1 cellular context compared by ENCODE assay signal in genomic region chr13:44259045-44260042, GRCh38.
TF ChIP-seq lines count a peak whose summit lies in the region.

No MANE protein-coding gene starts in this region.

TF ChIP-seq in GM12878, 131 proteins besides CTCF, POLR2A, EP300 and RAD21 (continued from another document and continues in another):
- TF ChIP-seq, protein P1, sequence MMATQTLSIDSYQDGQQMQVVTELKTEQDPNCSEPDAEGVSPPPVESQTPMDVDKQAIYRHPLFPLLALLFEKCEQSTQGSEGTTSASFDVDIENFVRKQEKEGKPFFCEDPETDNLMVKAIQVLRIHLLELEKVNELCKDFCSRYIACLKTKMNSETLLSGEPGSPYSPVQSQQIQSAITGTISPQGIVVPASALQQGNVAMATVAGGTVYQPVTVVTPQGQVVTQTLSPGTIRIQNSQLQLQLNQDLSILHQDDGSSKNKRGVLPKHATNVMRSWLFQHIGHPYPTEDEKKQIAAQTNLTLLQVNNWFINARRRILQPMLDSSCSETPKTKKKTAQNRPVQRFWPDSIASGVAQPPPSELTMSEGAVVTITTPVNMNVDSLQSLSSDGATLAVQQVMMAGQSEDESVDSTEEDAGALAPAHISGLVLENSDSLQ (IDR thresholded peaks at IDR 0.05), result peak; percentile 34; the same call in 1 of the 2 replicates
- no peak; the same call in 1 of the 2 replicates for TF ChIP-seq FOXM1 (IDR thresholded peaks at IDR 0.05; ENCODE audit: low read depth, low read length)
- TF ChIP-seq TAF1 (IDR thresholded peaks at IDR 0.05; ENCODE audit: borderline replicate concordance, low read depth, low read length), result no peak
- TF ChIP-seq, protein P2, sequence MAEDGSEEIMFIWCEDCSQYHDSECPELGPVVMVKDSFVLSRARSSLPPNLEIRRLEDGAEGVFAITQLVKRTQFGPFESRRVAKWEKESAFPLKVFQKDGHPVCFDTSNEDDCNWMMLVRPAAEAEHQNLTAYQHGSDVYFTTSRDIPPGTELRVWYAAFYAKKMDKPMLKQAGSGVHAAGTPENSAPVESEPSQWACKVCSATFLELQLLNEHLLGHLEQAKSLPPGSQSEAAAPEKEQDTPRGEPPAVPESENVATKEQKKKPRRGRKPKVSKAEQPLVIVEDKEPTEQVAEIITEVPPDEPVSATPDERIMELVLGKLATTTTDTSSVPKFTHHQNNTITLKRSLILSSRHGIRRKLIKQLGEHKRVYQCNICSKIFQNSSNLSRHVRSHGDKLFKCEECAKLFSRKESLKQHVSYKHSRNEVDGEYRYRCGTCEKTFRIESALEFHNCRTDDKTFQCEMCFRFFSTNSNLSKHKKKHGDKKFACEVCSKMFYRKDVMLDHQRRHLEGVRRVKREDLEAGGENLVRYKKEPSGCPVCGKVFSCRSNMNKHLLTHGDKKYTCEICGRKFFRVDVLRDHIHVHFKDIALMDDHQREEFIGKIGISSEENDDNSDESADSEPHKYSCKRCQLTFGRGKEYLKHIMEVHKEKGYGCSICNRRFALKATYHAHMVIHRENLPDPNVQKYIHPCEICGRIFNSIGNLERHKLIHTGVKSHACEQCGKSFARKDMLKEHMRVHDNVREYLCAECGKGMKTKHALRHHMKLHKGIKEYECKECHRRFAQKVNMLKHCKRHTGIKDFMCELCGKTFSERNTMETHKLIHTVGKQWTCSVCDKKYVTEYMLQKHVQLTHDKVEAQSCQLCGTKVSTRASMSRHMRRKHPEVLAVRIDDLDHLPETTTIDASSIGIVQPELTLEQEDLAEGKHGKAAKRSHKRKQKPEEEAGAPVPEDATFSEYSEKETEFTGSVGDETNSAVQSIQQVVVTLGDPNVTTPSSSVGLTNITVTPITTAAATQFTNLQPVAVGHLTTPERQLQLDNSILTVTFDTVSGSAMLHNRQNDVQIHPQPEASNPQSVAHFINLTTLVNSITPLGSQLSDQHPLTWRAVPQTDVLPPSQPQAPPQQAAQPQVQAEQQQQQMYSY (CRISPR knock-in tag; IDR thresholded peaks at IDR 0.05), result no peak
- TF ChIP-seq BMI1 (IDR thresholded peaks at IDR 0.05; ENCODE audit: borderline replicate concordance), result no peak
- TF ChIP-seq NRF1 (conservative IDR thresholded peaks at IDR 0.05; ENCODE audit: low read depth, low read length), result no peak
- TF ChIP-seq YY1 (IDR thresholded peaks at IDR 0.05; ENCODE audit: low read depth, low read length), result peak; percentile 53; the same call in 1 of the 2 replicates
- no peak for TF ChIP-seq CHD2 (IDR thresholded peaks at IDR 0.05; ENCODE audit: borderline replicate concordance, low read depth, low read length)
- no peak for TF ChIP-seq HSF1 (IDR thresholded peaks at IDR 0.05; ENCODE audit: low read depth, low read length)
- TF ChIP-seq MLLT1 (IDR thresholded peaks at IDR 0.05), result no peak
- peak; percentile 69; the same call in 1 of the 2 replicates for TF ChIP-seq TCF12 (IDR thresholded peaks at IDR 0.05; ENCODE audit: low read depth, low read length)
- TF ChIP-seq BACH1 (IDR thresholded peaks at IDR 0.05; ENCODE audit: borderline replicate concordance), result no peak
- no peak for TF ChIP-seq CEBPB (IDR thresholded peaks at IDR 0.05; ENCODE audit: borderline replicate concordance in 1 of 2, low read depth in 2 of 2, low read length in 2 of 2)
- TF ChIP-seq RB1 (IDR thresholded peaks at IDR 0.05; ENCODE audit: borderline replicate concordance), result no peak
- TF ChIP-seq, protein P3, sequence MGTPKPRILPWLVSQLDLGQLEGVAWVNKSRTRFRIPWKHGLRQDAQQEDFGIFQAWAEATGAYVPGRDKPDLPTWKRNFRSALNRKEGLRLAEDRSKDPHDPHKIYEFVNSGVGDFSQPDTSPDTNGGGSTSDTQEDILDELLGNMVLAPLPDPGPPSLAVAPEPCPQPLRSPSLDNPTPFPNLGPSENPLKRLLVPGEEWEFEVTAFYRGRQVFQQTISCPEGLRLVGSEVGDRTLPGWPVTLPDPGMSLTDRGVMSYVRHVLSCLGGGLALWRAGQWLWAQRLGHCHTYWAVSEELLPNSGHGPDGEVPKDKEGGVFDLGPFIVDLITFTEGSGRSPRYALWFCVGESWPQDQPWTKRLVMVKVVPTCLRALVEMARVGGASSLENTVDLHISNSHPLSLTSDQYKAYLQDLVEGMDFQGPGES (IDR thresholded peaks at IDR 0.05), result no peak
- TF ChIP-seq MYC (IDR thresholded peaks at IDR 0.05; ENCODE audit: insufficient read depth, insufficient read length, insufficient replicate concordance, low read length, severe bottlenecking), result no peak
- peak; percentile 43; the same call in 1 of the 2 replicates for TF ChIP-seq DPF2 (IDR thresholded peaks at IDR 0.05)
- peak; percentile 60; the same call in 1 of the 2 replicates for TF ChIP-seq CREM (IDR thresholded peaks at IDR 0.05; ENCODE audit: low read depth)
- no peak for TF ChIP-seq SMAD5 (IDR thresholded peaks at IDR 0.05; ENCODE audit: low read depth)
- TF ChIP-seq NFYA (IDR thresholded peaks at IDR 0.05; ENCODE audit: borderline replicate concordance, low read depth, low read length), result no peak
- no peak for TF ChIP-seq SIN3A (IDR thresholded peaks at IDR 0.05; ENCODE audit: low read depth, low read length)
- no peak for TF ChIP-seq SREBF1 (IDR thresholded peaks at IDR 0.05; ENCODE audit: low read length)
- peak; percentile 78 to 80 for TF ChIP-seq BHLHE40 (IDR thresholded peaks at IDR 0.05; ENCODE audit: borderline replicate concordance in 1 of 2, low read depth in 2 of 2, low read length in 1 of 2)
- peak; percentile 84; the same call in 1 of the 2 replicates for TF ChIP-seq MEF2A (IDR thresholded peaks at IDR 0.05; ENCODE audit: insufficient read depth, low read depth, low read length)
- TF ChIP-seq HDAC6 (IDR thresholded peaks at IDR 0.05; ENCODE audit: unreplicated experiment), result no peak
- no peak for TF ChIP-seq NR2F1 (conservative IDR thresholded peaks at IDR 0.05)
- no peak for TF ChIP-seq REST (IDR thresholded peaks at IDR 0.05; ENCODE audit: low read depth, low read length)
- no peak for TF ChIP-seq ZSCAN29 (IDR thresholded peaks at IDR 0.05)
- TF ChIP-seq BRCA1 (IDR thresholded peaks at IDR 0.05; ENCODE audit: low read depth, low read length), result no peak
- no peak for TF ChIP-seq KLF5 (IDR thresholded peaks at IDR 0.05; ENCODE audit: partially characterized antibody)
- TF ChIP-seq ZNF274 (IDR thresholded peaks at IDR 0.05; ENCODE audit: insufficient read depth, insufficient read length), result no peak
- no peak for TF ChIP-seq STAT3 (IDR thresholded peaks at IDR 0.05; ENCODE audit: low read depth, low read length)
- TF ChIP-seq CUX1 (IDR thresholded peaks at IDR 0.05; ENCODE audit: insufficient replicate concordance, low read depth, low read length), result no peak
- 0 out of 2 replicates have a peak, but pooled peaks have one; percentile 8 for TF ChIP-seq BCL11A (IDR thresholded peaks at IDR 0.05; ENCODE audit: low read depth, low read length)
- TF ChIP-seq SRF (IDR thresholded peaks at IDR 0.05; ENCODE audit: low read depth in 2 of 2, low read length in 2 of 2), result no peak
- TF ChIP-seq, protein P4, sequence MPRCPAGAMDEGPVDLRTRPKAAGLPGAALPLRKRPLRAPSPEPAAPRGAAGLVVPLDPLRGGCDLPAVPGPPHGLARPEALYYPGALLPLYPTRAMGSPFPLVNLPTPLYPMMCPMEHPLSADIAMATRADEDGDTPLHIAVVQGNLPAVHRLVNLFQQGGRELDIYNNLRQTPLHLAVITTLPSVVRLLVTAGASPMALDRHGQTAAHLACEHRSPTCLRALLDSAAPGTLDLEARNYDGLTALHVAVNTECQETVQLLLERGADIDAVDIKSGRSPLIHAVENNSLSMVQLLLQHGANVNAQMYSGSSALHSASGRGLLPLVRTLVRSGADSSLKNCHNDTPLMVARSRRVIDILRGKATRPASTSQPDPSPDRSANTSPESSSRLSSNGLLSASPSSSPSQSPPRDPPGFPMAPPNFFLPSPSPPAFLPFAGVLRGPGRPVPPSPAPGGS (IDR thresholded peaks at IDR 0.05; ENCODE audit: borderline replicate concordance, insufficient read depth, low read depth, low read length, poor library complexity, severe bottlenecking), result peak; percentile 13
- 0 out of 2 replicates have a peak, but pooled peaks have one; percentile 20 for TF ChIP-seq CBFB (IDR thresholded peaks at IDR 0.05; ENCODE audit: low read depth)
- TF ChIP-seq USF2 (IDR thresholded peaks at IDR 0.05; ENCODE audit: borderline replicate concordance, low read depth, low read length), result no peak
- no peak for TF ChIP-seq ESRRA (IDR thresholded peaks at IDR 0.05; ENCODE audit: low read length)
- TF ChIP-seq SP1 (IDR thresholded peaks at IDR 0.05; ENCODE audit: low read depth, low read length), result peak; percentile 38
- no peak for TF ChIP-seq FOS (IDR thresholded peaks at IDR 0.05; ENCODE audit: borderline replicate concordance, extremely low read depth, insufficient read length)
- no peak for TF ChIP-seq LARP7 (IDR thresholded peaks at IDR 0.05)
